In the genomic region with DNA sequence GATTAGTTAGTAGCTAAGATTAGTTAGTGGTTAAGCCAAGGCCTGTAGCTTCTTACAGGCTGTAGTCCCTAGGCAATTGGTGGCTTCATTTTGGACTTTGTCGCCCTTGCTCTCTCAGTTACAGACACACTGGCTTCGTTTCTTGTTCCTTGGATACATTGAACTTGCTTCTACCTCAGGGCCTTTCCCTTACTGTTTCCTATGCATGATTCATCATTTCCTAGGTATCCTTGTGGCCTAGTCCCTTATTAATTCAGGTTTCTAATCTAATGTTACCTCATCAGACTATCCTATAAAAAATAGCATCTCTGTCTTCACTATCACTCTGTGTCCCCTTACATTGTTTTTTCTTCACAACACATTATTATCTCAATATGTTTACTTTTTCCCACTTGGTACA, we compare ENCODE assay signal across 7 cellular contexts.
"Had no signal": no experiment of that assay in that cellular context is flagged by ENCODE, and none has a peak within 500 bp of the region (broad histone marks: within the 10 kb centered on the region; RNA-seq: fewer than 3 reads in every experiment).

No MANE protein-coding gene starts in this region.

- H3K4me3 ChIP-seq: GM23248, K562 had no signal

- FAIRE-seq: HTR-8/SVneo, K562 had no signal

- DNase-seq: GM23248, GOT3, H9, HCEC 1CT, IMR-90 had no signal
